In genomic region chr11:111462329-111462728, GRCh38 we compare ENCODE assay signal across 27 cellular contexts. TPM values are rescaled to one million over a fixed set of nuclear protein-coding genes. Genes with fewer than 3 reads are reported as not detected.
DNase-seq lines count a peak whose midpoint lies in the region; ATAC-seq and TF ChIP-seq lines count a peak whose summit lies in the region.
"Had no signal": no experiment of that assay in that cellular context is flagged by ENCODE, and none has a peak within 500 bp of the region (broad histone marks: within the 10 kb centered on the region; RNA-seq: fewer than 3 reads in every experiment).

No MANE protein-coding gene starts in this region.

- no peaks in the 10 kb centered on the region for H3K36me3 Mint-ChIP-seq in endodermal cell (ENCODE audit: low read depth)

- peaks cover 8% of the 10 kb centered on the region; the same call in 1 of the 2 replicates for H4K20me1 ChIP-seq in Karpas-422 (ENCODE audit: insufficient read depth, low read depth, low read length)
- H4K20me1 ChIP-seq: BLaER1 had no signal

- H3K9me2 ChIP-seq in Karpas-422 (replicated peaks; ENCODE audit: insufficient read depth, low read length) = no peaks in the 10 kb centered on the region

- no peak overlapping the region for H2AFZ ChIP-seq in Karpas-422 (ENCODE audit: low read length)
- H2AFZ ChIP-seq: PC-9 had no signal

- H3K79me2 ChIP-seq in Karpas-422 (ENCODE audit: low read length) = no peaks in the 10 kb centered on the region

- no peak overlapping the region for H3K27ac Mint-ChIP-seq in endodermal cell
- H3K27ac Mint-ChIP-seq: CD4-positive, alpha-beta T cell had no signal

- H3K27me3 Mint-ChIP-seq in endodermal cell (ENCODE audit: insufficient read depth) = peaks cover 55% of the 10 kb centered on the region

- H3K4me1 ChIP-seq in Karpas-422 (ENCODE audit: low read length) = no peaks in the 10 kb centered on the region
- H3K4me1 ChIP-seq in endodermal cell (ENCODE audit: control insufficient read depth, insufficient read depth, low read length) = no peaks in the 10 kb centered on the region
- H3K4me1 ChIP-seq in upper lobe of right lung = no peaks in the 10 kb centered on the region
- H3K4me1 ChIP-seq: BLaER1 had no signal

- no peak overlapping the region for H3K4me2 ChIP-seq in Karpas-422 (ENCODE audit: low read depth, low read length, poor library complexity, severe bottlenecking)
- H3K4me2 ChIP-seq: BLaER1, PC-9 had no signal

- peak; percentile 44 for DNase-seq in activated CD8-positive, alpha-beta memory T cell treated with anti-CD3 and anti-CD28 coated beads, Interleukin-2, amount 50 U/mL, for 48 hours
- DNase-seq in activated CD8-positive, alpha-beta memory T cell treated with anti-CD3 and anti-CD28 coated beads, Interleukin-2, amount 50 U/mL, for 4 hours = no peak
- DNase-seq in Karpas-422 = peak; percentile 61
- DNase-seq in endodermal cell = peak; percentile 67
- DNase-seq in COLO668 (lab: John Stamatoyannopoulos, UW; ENCODE audit: unreplicated experiment) = no peak
- no peak for DNase-seq in upper lobe of right lung
- DNase-seq: CD4-positive, alpha-beta T cell; COR-L47; DMS53; MG63; NCI-H2029; NCI-H2227 treated with DMSO at 0.1 percent for 48 hours; NCI-H526 treated with DMSO at 0.1 percent for 48 hours; PC-9; Right ventricle myocardium superior; RPMI8226 had no signal

- H3K27ac ChIP-seq in Karpas-422 (ENCODE audit: low read length) (no peak overlapping the region), endodermal cell (ENCODE audit: low read depth, low read length) (no peak overlapping the region), upper lobe of right lung (no peak overlapping the region)
- H3K27ac ChIP-seq: BLaER1, PC-9 had no signal

- H3K27me3 ChIP-seq in Karpas-422 (ENCODE audit: low read length) (peaks cover 8% of the 10 kb centered on the region; the same call in 1 of the 2 replicates), endodermal cell (ENCODE audit: control insufficient read depth, insufficient read depth, low read length, poor library complexity, severe bottlenecking) (peaks cover 28% of the 10 kb centered on the region), upper lobe of right lung (no peaks in the 10 kb centered on the region)
- H3K27me3 ChIP-seq: BLaER1, MG63 had no signal

- H3K9ac ChIP-seq in Karpas-422 (ENCODE audit: low read length) (no peak overlapping the region), endodermal cell (ENCODE audit: extremely low read depth, low read length, poor library complexity, severe bottlenecking) (no peak overlapping the region)
- H3K9ac ChIP-seq: BLaER1 had no signal

- H3K4me1 Mint-ChIP-seq in endodermal cell = no peaks in the 10 kb centered on the region

- H3K36me3 ChIP-seq in Karpas-422 (ENCODE audit: insufficient read depth, low read length) (no peaks in the 10 kb centered on the region), endodermal cell (ENCODE audit: control insufficient read depth, insufficient read depth, low read length) (no peaks in the 10 kb centered on the region), upper lobe of right lung (no peaks in the 10 kb centered on the region)
- H3K36me3 ChIP-seq: BLaER1, MG63 had no signal

- no peaks in the 10 kb centered on the region for H3K9me3 ChIP-seq in Karpas-422 (ENCODE audit: low read length)
- no peaks in the 10 kb centered on the region for H3K9me3 ChIP-seq in endodermal cell (ENCODE audit: control insufficient read depth, low read length)
- no peaks in the 10 kb centered on the region for H3K9me3 ChIP-seq in upper lobe of right lung
- H3K9me3 ChIP-seq: BLaER1 had no signal

- no peak for ATAC-seq in HG03097 (IDR thresholded peaks at IDR 0.05; ENCODE audit: low FRiP score, unreplicated experiment)
- ATAC-seq in upper lobe of right lung = no peak
- ATAC-seq: HCT116, HepG2, K562 had no signal

- H3K4me3 Mint-ChIP-seq in endodermal cell = no peak overlapping the region
- H3K4me3 Mint-ChIP-seq: CD4-positive, alpha-beta T cell had no signal

- 87 to 100% methylated on average over 1 to 5 of the region's 5 CpGs for WGBS in endodermal cell (ENCODE audit: insufficient coverage in 1 of 2, insufficient read length in 1 of 2), 2 experiments

- H3K4me3 ChIP-seq in Karpas-422 (ENCODE audit: low read length) (no peak overlapping the region), endodermal cell (ENCODE audit: low read length) (no peak overlapping the region), upper lobe of right lung (no peak overlapping the region)
- H3K4me3 ChIP-seq: BLaER1, K562, MG63, PC-9 had no signal

- intact Hi-C loops in upper lobe of right lung (cut with DNase I) = no loop called here

- no peaks in the 10 kb centered on the region for H3K9me3 Mint-ChIP-seq in endodermal cell
- H3K9me3 Mint-ChIP-seq: CD4-positive, alpha-beta T cell had no signal

- TF ChIP-seq CTCF in endodermal cell (conservative IDR thresholded peaks at IDR 0.05) = peak; percentile 41
- TF ChIP-seq CTCF in upper lobe of right lung (IDR thresholded peaks at IDR 0.05) = no peak

RNA-seq across cellular contexts. Expression of gene BTG4, which starts 49.9 kb away (rescaled TPM):
- not detected in 2 replicates for total RNA-seq in Karpas-422 (2014; rRNA removed; shearing (Covaris generic); ENCODE audit: low replicate concordance)
- total RNA-seq in endodermal cell = not detected
- not detected for polyA plus RNA-seq in endodermal cell (2013, experiment 1 of 2)
- not detected for polyA plus RNA-seq in endodermal cell (2013, experiment 2 of 2)
- total RNA-seq in upper lobe of right lung = not detected
- total RNA-seq: CD4-positive, alpha-beta T cell; Daoy; HepG2; K562; PC-9; Right ventricle myocardium superior; SK-MEL-5 had no signal
- polyA plus RNA-seq: AG04450, HepG2, K562 had no signal

RNA-seq across cellular contexts. Expression of gene HOATZ, which starts 52.2 kb away (rescaled TPM):
- total RNA-seq in Karpas-422 (2014; rRNA removed; shearing (Covaris generic); ENCODE audit: low replicate concordance) = not detected in 2 replicates
- under 1 TPM in 1 of 2 donors, not detected in 1; 0.89 TPM for total RNA-seq in endodermal cell
- polyA plus RNA-seq in endodermal cell (2013, experiment 1 of 2) = 0.36 TPM
- 0.41 TPM for polyA plus RNA-seq in endodermal cell (2013, experiment 2 of 2)
- not detected for total RNA-seq in upper lobe of right lung
- total RNA-seq: CD4-positive, alpha-beta T cell; Daoy; H4; HepG2; HT1080; K562; NCI-H460; PC-9; Right ventricle myocardium superior; SK-MEL-5 had no signal
- polyA plus RNA-seq: HepG2, K562 had no signal

Comparison
In these comparisons a context has a peak if more than half of its experiments do, and no peak if none do; other contexts are left out.
1. DNase-seq: peak in activated CD8-positive, alpha-beta memory T cell treated with anti-CD3 and anti-CD28 coated beads, Interleukin-2, amount 50 U/mL, for 48 hours (single experiment), Karpas-422 (single experiment) and endodermal cell (single experiment); none in activated CD8-positive, alpha-beta memory T cell treated with anti-CD3 and anti-CD28 coated beads, Interleukin-2, amount 50 U/mL, for 4 hours (single experiment), COLO668 (single experiment) and upper lobe of right lung (single experiment).